ENCODE assay signal across 11 cellular contexts in genomic region chr1:228903573-228904122, GRCh38.
A peak's percentile ranks its signal among the peaks of the same experiment; 100 is the strongest.
DNase-seq lines count a peak whose midpoint lies in the region; ATAC-seq, FAIRE-seq and TF ChIP-seq lines count a peak whose summit lies in the region.
"Had no signal": no experiment of that assay in that cellular context is flagged by ENCODE, and none has a peak within 500 bp of the region (broad histone marks: within the 10 kb centered on the region; RNA-seq: fewer than 3 reads in every experiment).

No MANE protein-coding gene starts in this region.

- no peak for TF ChIP-seq EP300 in A549 (IDR thresholded peaks at IDR 0.05)
- no peak for TF ChIP-seq EP300 in gastroesophageal sphincter (IDR thresholded peaks at IDR 0.05)

- H3K4me3 Mint-ChIP-seq in CD8-positive, alpha-beta T cell = no peak overlapping the region
- H3K4me3 Mint-ChIP-seq in activated CD4-positive, alpha-beta T cell treated with anti-CD3 and anti-CD28 coated beads for 36 hours = no peak overlapping the region
- H3K4me3 Mint-ChIP-seq: CD4-positive, CD25-positive, alpha-beta regulatory T cell had no signal

- no peak for TF ChIP-seq CTCF in A549 (IDR thresholded peaks at IDR 0.05)
- no peak for TF ChIP-seq CTCF in gastroesophageal sphincter (IDR thresholded peaks at IDR 0.05)
- no peak for TF ChIP-seq CTCF in osteoblast (IDR thresholded peaks at IDR 0.05; ENCODE audit: extremely low read depth, low read depth, low read length)
- no peak for TF ChIP-seq CTCF in CD8-positive, alpha-beta T cell (IDR thresholded peaks at IDR 0.05)

- CTCF ChIA-PET in A549 (lab: Yijun Ruan, JAX) = interaction anchor here (0.7 to 1.9 kb wide), 4 partner anchors 10 to 352 kb away, joined by 3 to 8 read pairs (median 4); no protein-coding TSS in a partner anchor
- CTCF ChIA-PET in CD8-positive, alpha-beta T cell (lab: Charles Lee) = no interaction called here
- CTCF ChIA-PET in activated CD4-positive, alpha-beta T cell treated with anti-CD3 and anti-CD28 coated beads for 36 hours (lab: Charles Lee) = interaction anchor here (0.6 kb wide), 1 partner anchor 250 kb away, joined by 3 read pairs; no protein-coding TSS in a partner anchor

- H3K27ac ChIP-seq in A549 = peak overlapping the region; percentile 63 to 64
- peak overlapping the region in 3 of 4 donors; percentile 65 to 78 (median 74) for H3K27ac ChIP-seq in gastroesophageal sphincter
- H3K27ac ChIP-seq in osteoblast (ENCODE audit: low read depth, low read length) = no peak overlapping the region
- H3K27ac ChIP-seq in CD8-positive, alpha-beta T cell (ENCODE audit: low read depth, low read length) = no peak overlapping the region

- TF ChIP-seq POLR2A in A549 (IDR thresholded peaks at IDR 0.05; ENCODE audit: low read length) (no peak), gastroesophageal sphincter (IDR thresholded peaks at IDR 0.05) (no peak)

- no peaks in the 10 kb centered on the region for H3K36me3 Mint-ChIP-seq in CD8-positive, alpha-beta T cell
- H3K36me3 Mint-ChIP-seq in activated CD4-positive, alpha-beta T cell treated with anti-CD3 and anti-CD28 coated beads for 36 hours (ENCODE audit: low read depth) = no peaks in the 10 kb centered on the region
- H3K36me3 Mint-ChIP-seq: CD4-positive, CD25-positive, alpha-beta regulatory T cell had no signal

- 0 out of 3 replicates have a peak overlapping the region, but pooled peaks have one; percentile 8 for H3K4me3 ChIP-seq in A549
- H3K4me3 ChIP-seq in gastroesophageal sphincter = no peak overlapping the region
- H3K4me3 ChIP-seq in osteoblast (ENCODE audit: insufficient read depth, low read length) = no peak overlapping the region
- H3K4me3 ChIP-seq in CD8-positive, alpha-beta T cell (ENCODE audit: low read depth, low read length) = no peak overlapping the region

- no peaks in the 10 kb centered on the region for H3K27me3 Mint-ChIP-seq in CD8-positive, alpha-beta T cell (ENCODE audit: low read depth)
- H3K27me3 Mint-ChIP-seq in activated CD4-positive, alpha-beta T cell treated with anti-CD3 and anti-CD28 coated beads for 36 hours = no peaks in the 10 kb centered on the region

- H3K36me3 ChIP-seq in gastroesophageal sphincter (no peaks in the 10 kb centered on the region), osteoblast (ENCODE audit: insufficient read depth, low read length) (no peaks in the 10 kb centered on the region)
- H3K36me3 ChIP-seq in CD8-positive, alpha-beta T cell (ENCODE audit: insufficient read depth, low read length) = no peaks in the 10 kb centered on the region

- ATAC-seq in A549 (peak; percentile 45 to 60), SK-N-SH treated with all-trans-retinoic acid at 6 μM for 48 hours (peak; percentile 39), gastroesophageal sphincter (no peak), HG03432 (IDR thresholded peaks at IDR 0.05; ENCODE audit: unreplicated experiment) (no peak)
- ATAC-seq in CD8-positive, alpha-beta T cell = no peak
- no peak for ATAC-seq in activated CD4-positive, alpha-beta T cell treated with anti-CD3 and anti-CD28 coated beads for 36 hours

- no peak overlapping the region for H2AFZ ChIP-seq in osteoblast (ENCODE audit: low read length)

- H3K4me2 ChIP-seq in A549 = peak overlapping the region; percentile 81
- H3K4me2 ChIP-seq in osteoblast (ENCODE audit: insufficient read depth, low read length) = peak overlapping the region; percentile 7

- DNase-seq in A549 (ENCODE audit: low read depth in 1 of 2, low spot score in 1 of 2) (peak in 1 of 2 experiments; percentile 27), osteoblast (ENCODE audit: insufficient read length, low spot score, missing footprints) (no peak), T-helper 9 cell (no peak)
- no peak for DNase-seq in CD8-positive, alpha-beta T cell
- DNase-seq in activated CD4-positive, alpha-beta T cell treated with anti-CD3 and anti-CD28 coated beads for 36 hours = no peak
- DNase-seq: activated CD4-positive, alpha-beta T cell treated with anti-CD3 and anti-CD28 coated beads for 48 hours; CD4-positive, CD25-positive, alpha-beta regulatory T cell; NCI-H187 had no signal

- H3K4me1 ChIP-seq in A549 = peaks cover 19% of the 10 kb centered on the region
- peaks cover 0 to 45% (median 33%) of the 10 kb centered on the region in 3 donors for H3K4me1 ChIP-seq in gastroesophageal sphincter
- H3K4me1 ChIP-seq in osteoblast (ENCODE audit: insufficient read depth, low read length) = peaks cover 8% of the 10 kb centered on the region
- H3K4me1 ChIP-seq in CD8-positive, alpha-beta T cell (ENCODE audit: insufficient read depth, low read length) = no peaks in the 10 kb centered on the region

- H3K9me3 ChIP-seq in A549 (no peaks in the 10 kb centered on the region), gastroesophageal sphincter (peaks cover 0 to 6% (median 0%) of the 10 kb centered on the region in 3 donors), osteoblast (ENCODE audit: low read depth, low read length) (no peaks in the 10 kb centered on the region)
- H3K9me3 ChIP-seq in CD8-positive, alpha-beta T cell (ENCODE audit: low read length) = no peaks in the 10 kb centered on the region

- no peaks in the 10 kb centered on the region for H3K27me3 ChIP-seq in gastroesophageal sphincter
- H3K27me3 ChIP-seq in osteoblast (ENCODE audit: insufficient read depth, low read length) = peaks cover 57% of the 10 kb centered on the region
- H3K27me3 ChIP-seq in CD8-positive, alpha-beta T cell (ENCODE audit: insufficient read depth, low read length) = no peaks in the 10 kb centered on the region

- no peak for FAIRE-seq in A549 (lab: Jason Lieb, UNC)

- TF ChIP-seq RAD21 in A549 (conservative IDR thresholded peaks at IDR 0.05 in 1 of 2, IDR thresholded peaks at IDR 0.05 in 1 of 2) = no peak

- WGBS in A549 (ENCODE audit: missing lambda C conversion rate) = 67% methylated on average over 7 of the region's 7 CpGs
- 60 to 66% methylated on average over 1 to 6 of the region's 7 CpGs for WGBS in gastroesophageal sphincter (ENCODE audit: low coverage in 1 of 2), 2 donors

- no peaks in the 10 kb centered on the region for H3K9me3 Mint-ChIP-seq in CD8-positive, alpha-beta T cell
- no peaks in the 10 kb centered on the region for H3K9me3 Mint-ChIP-seq in activated CD4-positive, alpha-beta T cell treated with anti-CD3 and anti-CD28 coated beads for 36 hours (ENCODE audit: low read depth)

- peaks cover 9% of the 10 kb centered on the region for H4K20me1 ChIP-seq in osteoblast (ENCODE audit: insufficient read depth, low read length)

- H3K4me1 Mint-ChIP-seq in CD8-positive, alpha-beta T cell (ENCODE audit: low read depth) = peaks cover 5% of the 10 kb centered on the region
- H3K4me1 Mint-ChIP-seq in activated CD4-positive, alpha-beta T cell treated with anti-CD3 and anti-CD28 coated beads for 36 hours = no peaks in the 10 kb centered on the region

- POLR2A ChIA-PET in A549 (lab: Yijun Ruan, JAX) = interaction anchor here (1.1 kb wide), 1 partner anchor 42 kb away, joined by 6 read pairs; no protein-coding TSS in a partner anchor
- POLR2A ChIA-PET in CD8-positive, alpha-beta T cell (lab: Charles Lee) = no interaction called here
- POLR2A ChIA-PET in activated CD4-positive, alpha-beta T cell treated with anti-CD3 and anti-CD28 coated beads for 36 hours (lab: Charles Lee) = no interaction called here

- intact Hi-C loops in CD8-positive, alpha-beta T cell (cut with DNase I, micrococcal nuclease) = no loop called here
- intact Hi-C loops in activated CD4-positive, alpha-beta T cell treated with anti-CD3 and anti-CD28 coated beads for 36 hours (cut with DNase I, micrococcal nuclease) = no loop called here

- no peaks in the 10 kb centered on the region for H3K79me2 ChIP-seq in osteoblast (ENCODE audit: insufficient read depth, low read length)

- no peak overlapping the region for H3K27ac Mint-ChIP-seq in CD8-positive, alpha-beta T cell
- H3K27ac Mint-ChIP-seq in activated CD4-positive, alpha-beta T cell treated with anti-CD3 and anti-CD28 coated beads for 36 hours = no peak overlapping the region
- H3K27ac Mint-ChIP-seq: CD4-positive, CD25-positive, alpha-beta regulatory T cell had no signal

TF ChIP-seq in A549, 52 proteins besides CTCF, POLR2A, EP300 and RAD21 (continues in another document):
- TF ChIP-seq MAZ (IDR thresholded peaks at IDR 0.05; ENCODE audit: borderline replicate concordance, low read depth, low read length) = no peak
- TF ChIP-seq BHLHE40 (IDR thresholded peaks at IDR 0.05; ENCODE audit: low read depth, low read length) = no peak
- TF ChIP-seq HEYL (CRISPR knock-in tag; IDR thresholded peaks at IDR 0.05) = no peak
- no peak for TF ChIP-seq HDAC2 (IDR thresholded peaks at IDR 0.05)
- no peak for TF ChIP-seq SREBF2 (IDR thresholded peaks at IDR 0.05)
- TF ChIP-seq MAFK (IDR thresholded peaks at IDR 0.05; ENCODE audit: partially characterized antibody) = no peak
- TF ChIP-seq, protein P1, sequence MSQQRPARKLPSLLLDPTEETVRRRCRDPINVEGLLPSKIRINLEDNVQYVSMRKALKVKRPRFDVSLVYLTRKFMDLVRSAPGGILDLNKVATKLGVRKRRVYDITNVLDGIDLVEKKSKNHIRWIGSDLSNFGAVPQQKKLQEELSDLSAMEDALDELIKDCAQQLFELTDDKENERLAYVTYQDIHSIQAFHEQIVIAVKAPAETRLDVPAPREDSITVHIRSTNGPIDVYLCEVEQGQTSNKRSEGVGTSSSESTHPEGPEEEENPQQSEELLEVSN (IDR thresholded peaks at IDR 0.05; ENCODE audit: borderline replicate concordance, low read depth) = no peak
- TF ChIP-seq, protein P2, sequence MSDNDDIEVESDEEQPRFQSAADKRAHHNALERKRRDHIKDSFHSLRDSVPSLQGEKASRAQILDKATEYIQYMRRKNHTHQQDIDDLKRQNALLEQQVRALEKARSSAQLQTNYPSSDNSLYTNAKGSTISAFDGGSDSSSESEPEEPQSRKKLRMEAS (IDR thresholded peaks at IDR 0.05) = no peak

TF ChIP-seq in SK-N-SH treated with all-trans-retinoic acid at 6 μM for 48 hours, 23 proteins besides CTCF, POLR2A, EP300 and RAD21:
- TF ChIP-seq CREB5 (CRISPR knock-in tag; IDR thresholded peaks at IDR 0.05; ENCODE audit: low read depth) = no peak

Comparison
In these comparisons a context has a peak if more than half of its experiments do, and no peak if none do; other contexts are left out.
1. ATAC-seq: peak in A549 (2 of 2) and SK-N-SH treated with all-trans-retinoic acid at 6 μM for 48 hours (single experiment); none in gastroesophageal sphincter (single experiment), CD8-positive, alpha-beta T cell (single experiment), HG03432 (single experiment) and activated CD4-positive, alpha-beta T cell treated with anti-CD3 and anti-CD28 coated beads for 36 hours (single experiment).
2. H3K27ac ChIP-seq: peak in A549 (2 of 2) and gastroesophageal sphincter (3 of 4); none in osteoblast (single experiment) and CD8-positive, alpha-beta T cell (single experiment).